8 cellular contexts compared by ENCODE assay signal in genomic region chr15:90046846-90047481, GRCh38. TPM values are rescaled to one million over a fixed set of nuclear protein-coding genes. Genes with fewer than 3 reads are reported as not detected.
DNase-seq lines count a peak whose midpoint lies in the region; ATAC-seq and TF ChIP-seq lines count a peak whose summit lies in the region.

No MANE protein-coding gene starts in this region.

- H3K4me3 ChIP-seq in HL-60 (replicated peaks; ENCODE audit: insufficient read depth, low read length) (no peak overlapping the region), mammary epithelial cell (replicated peaks in 1 of 3; ENCODE audit: insufficient read depth in 1 of 3, low read depth in 2 of 3, low read length in 3 of 3) (no peak overlapping the region), psoas muscle (no peak overlapping the region), foreskin fibroblast (ENCODE audit: low read depth in 1 of 2, low read length in 2 of 2) (no peak overlapping the region)

- H3K9me3 Mint-ChIP-seq in activated naive CD8-positive, alpha-beta T cell treated with anti-CD3 and anti-CD28 coated beads, Interleukin-2, amount 50 U/mL, for 24 hours: no peaks in the 10 kb centered on the region
- H3K9me3 Mint-ChIP-seq in activated CD4-positive, alpha-beta memory T cell treated with anti-CD3 and anti-CD28 coated beads for 36 hours: no peaks in the 10 kb centered on the region

- peaks cover 15% of the 10 kb centered on the region for H3K79me2 ChIP-seq in mammary epithelial cell (ENCODE audit: insufficient read depth, low read length)

- 16% methylated on average over 11 of the region's 14 CpGs for WGBS in mammary epithelial cell (ENCODE audit: low coverage, missing lambda C conversion rate)
- WGBS in psoas muscle, 3 donors: 44 to 62% (median 51%) methylated on average over 14 of the region's 14 CpGs

- H4K20me1 ChIP-seq in mammary epithelial cell (ENCODE audit: insufficient read depth, low read length): no peaks in the 10 kb centered on the region

- peak overlapping the region; percentile 31 for H3K27ac ChIP-seq in HL-60 (replicated peaks)
- H3K27ac ChIP-seq in mammary epithelial cell (ENCODE audit: insufficient read depth, low read depth, low read length): no peak overlapping the region
- peak overlapping the region; percentile 78 for H3K27ac ChIP-seq in psoas muscle

- DNase-seq in HL-60 (ENCODE audit: low read depth in 1 of 2, low spot score in 1 of 2) (peak in 1 of 2 experiments; percentile 48), mammary epithelial cell (peak; percentile 63), psoas muscle (peak; percentile 39 to 66), foreskin fibroblast (no peak)
- no peak for DNase-seq in activated naive CD8-positive, alpha-beta T cell treated with anti-CD3 and anti-CD28 coated beads, Interleukin-2, amount 50 U/mL, for 24 hours
- no peak for DNase-seq in activated CD4-positive, alpha-beta memory T cell treated with anti-CD3 and anti-CD28 coated beads for 36 hours

- no TSS peak for BruUV-seq in mammary epithelial cell (replicated peaks; lab: Mats Ljungman, UMichigan)

- dilution Hi-C loops in mammary epithelial cell (cut with HindIII; ENCODE audit: low sequenced_read_pairs): loop anchor here (5.0 kb wide), 2 partner anchors 35 to 55 kb away; partner anchors contain the start of gene IDH2

- POLR2A ChIA-PET in activated CD4-positive, alpha-beta memory T cell treated with anti-CD3 and anti-CD28 coated beads for 36 hours (lab: Charles Lee): no interaction called here

- no peak overlapping the region for H3K9ac ChIP-seq in mammary epithelial cell (ENCODE audit: insufficient read depth, low read length)

- H3K27me3 ChIP-seq in HL-60 (ENCODE audit: insufficient read depth, poor library complexity, severe bottlenecking) (no peaks in the 10 kb centered on the region), mammary epithelial cell (ENCODE audit: insufficient read depth, low read length) (no peaks in the 10 kb centered on the region), psoas muscle (ENCODE audit: insufficient read depth in 3 of 3, low read length in 2 of 3) (no peaks in the 10 kb centered on the region)

- TF ChIP-seq CTCF in HL-60 (IDR thresholded peaks at IDR 0.05; ENCODE audit: insufficient read depth, low read length): no peak
- TF ChIP-seq CTCF in mammary epithelial cell (conservative IDR thresholded peaks at IDR 0.05 in 1 of 2, IDR thresholded peaks at IDR 0.05 in 1 of 2; ENCODE audit: extremely low read depth in 1 of 2, insufficient read depth in 1 of 2, low read depth in 1 of 2, low read length in 2 of 2): no peak
- no peak for TF ChIP-seq CTCF in psoas muscle (IDR thresholded peaks at IDR 0.05)
- no peak for TF ChIP-seq CTCF in foreskin fibroblast (IDR thresholded peaks at IDR 0.05; ENCODE audit: low read depth, low read length)

- peak overlapping the region; percentile 47 for H3K4me2 ChIP-seq in mammary epithelial cell (ENCODE audit: insufficient read depth, low read depth, low read length)

- peak overlapping the region; percentile 69 for H2AFZ ChIP-seq in mammary epithelial cell (ENCODE audit: low read depth, low read length)

- peaks cover 15% of the 10 kb centered on the region for H3K4me1 ChIP-seq in mammary epithelial cell (ENCODE audit: insufficient read depth, low read length)
- H3K4me1 ChIP-seq in psoas muscle: peaks cover 22% of the 10 kb centered on the region

- CTCF ChIA-PET in mammary epithelial cell (lab: Charles Lee; ENCODE audit: low non-redundant PET): no interaction called here
- CTCF ChIA-PET in activated CD4-positive, alpha-beta memory T cell treated with anti-CD3 and anti-CD28 coated beads for 36 hours (lab: Charles Lee): interaction anchor here (0.6 kb wide), 1 partner anchor 14 kb away, joined by 3 read pairs; no protein-coding TSS in a partner anchor

- ATAC-seq in GM18861 (IDR thresholded peaks at IDR 0.05; ENCODE audit: unreplicated experiment) (peak; percentile 57), psoas muscle (peak; percentile 78 to 89 (median 84)), GM18873 (IDR thresholded peaks at IDR 0.05; ENCODE audit: low FRiP score, unreplicated experiment) (no peak)
- no peak for ATAC-seq in activated naive CD8-positive, alpha-beta T cell treated with anti-CD3 and anti-CD28 coated beads, Interleukin-2, amount 50 U/mL, for 24 hours

- no peaks in the 10 kb centered on the region for H3K9me3 ChIP-seq in mammary epithelial cell (replicated peaks; ENCODE audit: insufficient read depth, low read length)
- no peaks in the 10 kb centered on the region for H3K9me3 ChIP-seq in psoas muscle

- no peak overlapping the region for H3K27ac Mint-ChIP-seq in activated naive CD8-positive, alpha-beta T cell treated with anti-CD3 and anti-CD28 coated beads, Interleukin-2, amount 50 U/mL, for 24 hours
- H3K27ac Mint-ChIP-seq in activated CD4-positive, alpha-beta memory T cell treated with anti-CD3 and anti-CD28 coated beads for 36 hours: no peak overlapping the region

- intact Hi-C loops in mammary epithelial cell (cut with micrococcal nuclease): no loop called here
- intact Hi-C loops in psoas muscle (cut with DNase I): loop anchor here in 1 of 2 donors (5.0 kb wide), 1 partner anchor 40 kb away; no protein-coding TSS in a partner anchor
- intact Hi-C loops in activated CD4-positive, alpha-beta memory T cell treated with anti-CD3 and anti-CD28 coated beads for 36 hours (cut with micrococcal nuclease): no loop called here

- H3K36me3 ChIP-seq in mammary epithelial cell (ENCODE audit: insufficient read depth, low read length) (no peaks in the 10 kb centered on the region), psoas muscle (ENCODE audit: insufficient read depth in 1 of 2, low read depth in 1 of 2) (no peaks in the 10 kb centered on the region)

- peaks cover 3% of the 10 kb centered on the region for H3K36me3 Mint-ChIP-seq in activated naive CD8-positive, alpha-beta T cell treated with anti-CD3 and anti-CD28 coated beads, Interleukin-2, amount 50 U/mL, for 24 hours (ENCODE audit: low read depth)
- no peaks in the 10 kb centered on the region for H3K36me3 Mint-ChIP-seq in activated CD4-positive, alpha-beta memory T cell treated with anti-CD3 and anti-CD28 coated beads for 36 hours

- H3K27me3 Mint-ChIP-seq in activated naive CD8-positive, alpha-beta T cell treated with anti-CD3 and anti-CD28 coated beads, Interleukin-2, amount 50 U/mL, for 24 hours: no peaks in the 10 kb centered on the region
- no peaks in the 10 kb centered on the region for H3K27me3 Mint-ChIP-seq in activated CD4-positive, alpha-beta memory T cell treated with anti-CD3 and anti-CD28 coated beads for 36 hours

- no peak overlapping the region for H3K4me3 Mint-ChIP-seq in activated naive CD8-positive, alpha-beta T cell treated with anti-CD3 and anti-CD28 coated beads, Interleukin-2, amount 50 U/mL, for 24 hours
- H3K4me3 Mint-ChIP-seq in activated CD4-positive, alpha-beta memory T cell treated with anti-CD3 and anti-CD28 coated beads for 36 hours: no peak overlapping the region

- H3K4me1 Mint-ChIP-seq in activated naive CD8-positive, alpha-beta T cell treated with anti-CD3 and anti-CD28 coated beads, Interleukin-2, amount 50 U/mL, for 24 hours: peaks cover 14% of the 10 kb centered on the region
- peaks cover 10% of the 10 kb centered on the region for H3K4me1 Mint-ChIP-seq in activated CD4-positive, alpha-beta memory T cell treated with anti-CD3 and anti-CD28 coated beads for 36 hours (ENCODE audit: low read depth)

- in situ Hi-C loops in mammary epithelial cell (cut with MboI; ENCODE audit: low sequenced_read_pairs in 2 of 2): no loop called here

RNA-seq across cellular contexts. Expression of gene ZNF710, which starts 45.8 kb away (rescaled TPM):
- total RNA-seq in mammary epithelial cell (10 to 100 TPM in 1 of 2 donors, 1 to 10 TPM in 1; 9.7 to 18.3 TPM), psoas muscle (1 to 10 TPM; 3.1 to 8.1 (median 5.6) TPM)
- polyA plus RNA-seq in mammary epithelial cell (2.8 TPM), psoas muscle (1 to 10 TPM; 1.3 to 4.5 (median 1.9) TPM)
- polyA minus RNA-seq in mammary epithelial cell: 16.2 TPM
- total RNA-seq in activated CD4-positive, alpha-beta memory T cell treated with anti-CD3 and anti-CD28 coated beads for 36 hours: 10 to 100 TPM; 27.0 to 28.5 TPM

RNA-seq across cellular contexts. Expression of gene IDH2, which starts 55.3 kb away (rescaled TPM):
- total RNA-seq in mammary epithelial cell (10 to 100 TPM; 16.4 to 39.5 TPM), psoas muscle (100 to 1,000 TPM; 513 to 926 (median 752) TPM)
- polyA plus RNA-seq in mammary epithelial cell (41.3 TPM), psoas muscle (100 to 1,000 TPM; 365 to 759 (median 405) TPM)
- polyA minus RNA-seq in mammary epithelial cell: 31.6 TPM
- 100 to 1,000 TPM; 170 to 175 TPM for total RNA-seq in activated CD4-positive, alpha-beta memory T cell treated with anti-CD3 and anti-CD28 coated beads for 36 hours

Comparison
In these comparisons a context has a peak if more than half of its experiments do, and no peak if none do; other contexts are left out.
1. ATAC-seq: peak in GM18861 (single experiment) and psoas muscle (4 of 4); none in activated naive CD8-positive, alpha-beta T cell treated with anti-CD3 and anti-CD28 coated beads, Interleukin-2, amount 50 U/mL, for 24 hours (single experiment) and GM18873 (single experiment).
2. DNase-seq: peak in mammary epithelial cell (single experiment) and psoas muscle (2 of 2); none in activated naive CD8-positive, alpha-beta T cell treated with anti-CD3 and anti-CD28 coated beads, Interleukin-2, amount 50 U/mL, for 24 hours (single experiment), foreskin fibroblast (0 of 2) and activated CD4-positive, alpha-beta memory T cell treated with anti-CD3 and anti-CD28 coated beads for 36 hours (single experiment).
3. RNA of gene IDH2, which starts 55.3 kb away (total RNA-seq): 513 to 926 TPM in psoas muscle and 170 to 175 TPM in activated CD4-positive, alpha-beta memory T cell treated with anti-CD3 and anti-CD28 coated beads for 36 hours; 16.4 to 39.5 TPM in mammary epithelial cell; every median in the first group is over 4 times any median in the second.